Comparison of ENCODE assay signal across 8 cellular contexts in the genomic region with DNA sequence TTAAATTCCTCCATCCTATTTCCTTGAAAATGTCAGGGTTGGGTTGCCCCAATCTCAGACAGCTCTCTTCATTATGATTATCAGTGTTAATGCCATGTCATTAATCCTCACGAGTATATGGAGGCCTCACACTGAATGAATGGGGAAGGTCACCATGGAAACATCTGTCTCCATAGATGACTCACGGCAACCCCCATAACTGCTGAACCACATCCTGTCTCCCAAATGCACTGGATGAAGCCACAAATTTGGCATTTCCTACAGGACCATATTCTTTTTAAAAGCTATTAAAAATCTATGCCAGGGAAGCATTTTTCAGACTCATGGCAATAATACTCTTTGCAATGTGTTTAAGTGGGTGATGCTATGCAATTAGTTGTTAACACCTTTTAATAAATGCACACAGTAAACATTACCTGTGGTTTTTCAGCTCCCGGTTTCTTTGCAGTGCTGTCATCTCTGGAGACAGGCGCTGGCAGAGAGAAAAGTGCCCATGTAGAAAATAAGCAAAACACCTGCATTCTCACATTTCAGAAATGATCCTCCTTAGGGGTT.
A peak's percentile ranks its signal among the peaks of the same experiment; 100 is the strongest.
DNase-seq lines count a peak whose midpoint lies in the region; ATAC-seq and TF ChIP-seq lines count a peak whose summit lies in the region.

No MANE protein-coding gene starts in this region.

- no peaks in the 10 kb centered on the region for H3K79me2 ChIP-seq in mammary epithelial cell (ENCODE audit: insufficient read depth, low read length)

- in situ Hi-C loops in mammary epithelial cell (cut with MboI; ENCODE audit: low sequenced_read_pairs in 2 of 2), result no loop called here

- dilution Hi-C loops in mammary epithelial cell (cut with HindIII; ENCODE audit: low sequenced_read_pairs), result no loop called here

- H3K4me3 ChIP-seq in mammary epithelial cell (replicated peaks in 1 of 3; ENCODE audit: insufficient read depth in 1 of 3, low read depth in 2 of 3, low read length in 3 of 3) (no peak overlapping the region), esophagus muscularis mucosa (no peak overlapping the region), suprapubic skin (no peak overlapping the region)

- no peak overlapping the region for H2AFZ ChIP-seq in mammary epithelial cell (ENCODE audit: low read depth, low read length)

- H3K27me3 ChIP-seq in mammary epithelial cell (ENCODE audit: insufficient read depth, low read length) (no peaks in the 10 kb centered on the region), esophagus muscularis mucosa (no peaks in the 10 kb centered on the region), suprapubic skin (no peaks in the 10 kb centered on the region)

- CTCF ChIA-PET in mammary epithelial cell (lab: Charles Lee; ENCODE audit: low non-redundant PET), result no interaction called here

- TF ChIP-seq CTCF in mammary epithelial cell (conservative IDR thresholded peaks at IDR 0.05 in 1 of 2, IDR thresholded peaks at IDR 0.05 in 1 of 2; ENCODE audit: extremely low read depth in 1 of 2, insufficient read depth in 1 of 2, low read depth in 1 of 2, low read length in 2 of 2), result no peak
- no peak for TF ChIP-seq CTCF in esophagus muscularis mucosa (IDR thresholded peaks at IDR 0.05)
- TF ChIP-seq CTCF in suprapubic skin (IDR thresholded peaks at IDR 0.05), result no peak

- no peaks in the 10 kb centered on the region for H3K9me3 ChIP-seq in mammary epithelial cell (replicated peaks; ENCODE audit: insufficient read depth, low read length)
- no peaks in the 10 kb centered on the region for H3K9me3 ChIP-seq in esophagus muscularis mucosa
- no peaks in the 10 kb centered on the region for H3K9me3 ChIP-seq in suprapubic skin

- H3K9ac ChIP-seq in mammary epithelial cell (ENCODE audit: insufficient read depth, low read length), result peak overlapping the region; percentile 36

- no peak for TF ChIP-seq EP300 in esophagus muscularis mucosa (IDR thresholded peaks at IDR 0.05)
- no peak for TF ChIP-seq EP300 in suprapubic skin (IDR thresholded peaks at IDR 0.05)

- peak overlapping the region; percentile 59 for H3K4me2 ChIP-seq in mammary epithelial cell (ENCODE audit: insufficient read depth, low read depth, low read length)

- TF ChIP-seq POLR2A in esophagus muscularis mucosa (IDR thresholded peaks at IDR 0.05; ENCODE audit: low read depth), result no peak
- TF ChIP-seq POLR2A in suprapubic skin (IDR thresholded peaks at IDR 0.05), result no peak

- DNase-seq in DMS153 (lab: John Stamatoyannopoulos, UW) (peak; percentile 84), Kasumi-1 (lab: John Stamatoyannopoulos, UW) (peak; percentile 79 to 85), mammary epithelial cell (peak; percentile 86), esophagus muscularis mucosa (ENCODE audit: extremely low spot score) (no peak), suprapubic skin (ENCODE audit: low spot score in 2 of 2) (no peak)
- DNase-seq in stimulated activated naive CD8-positive, alpha-beta T cell treated with anti-CD3 and anti-CD28 coated beads, Interleukin-15, Interleukin-2, amounts not matched to agents 100 U/mL and 50 U/mL, for 24 hours, result no peak
- DNase-seq in effector CD8-positive, alpha-beta T cell (lab: John Stamatoyannopoulos, UW), result no peak

- peak; percentile 76 for ATAC-seq in GM21528 (IDR thresholded peaks at IDR 0.05; ENCODE audit: low FRiP score, unreplicated experiment)
- peak; percentile 14 for ATAC-seq in stimulated activated naive CD8-positive, alpha-beta T cell treated with anti-CD3 and anti-CD28 coated beads, Interleukin-15, Interleukin-2, amounts not matched to agents 100 U/mL and 50 U/mL, for 24 hours

- H4K20me1 ChIP-seq in mammary epithelial cell (ENCODE audit: insufficient read depth, low read length), result no peaks in the 10 kb centered on the region

- no TSS peak for BruUV-seq in mammary epithelial cell (replicated peaks; lab: Mats Ljungman, UMichigan)

- H3K36me3 ChIP-seq in mammary epithelial cell (ENCODE audit: insufficient read depth, low read length) (no peaks in the 10 kb centered on the region), esophagus muscularis mucosa (no peaks in the 10 kb centered on the region), suprapubic skin (no peaks in the 10 kb centered on the region)

- WGBS in mammary epithelial cell (ENCODE audit: low coverage, missing lambda C conversion rate), result 27% methylated on average over 4 of the region's 4 CpGs
- 44% methylated on average over 4 of the region's 4 CpGs for WGBS in esophagus muscularis mucosa
- WGBS in suprapubic skin, result 52% methylated on average over 4 of the region's 4 CpGs

- intact Hi-C loops in mammary epithelial cell (cut with micrococcal nuclease) (no loop called here), esophagus muscularis mucosa (cut with DNase I) (no loop called here)

- H3K27ac ChIP-seq in mammary epithelial cell (ENCODE audit: insufficient read depth, low read depth, low read length) (peak overlapping the region; percentile 95), esophagus muscularis mucosa (replicated peaks in 1 of 4) (no peak overlapping the region), suprapubic skin (no peak overlapping the region)

- H3K4me1 ChIP-seq in mammary epithelial cell (ENCODE audit: insufficient read depth, low read length) (peaks cover 63% of the 10 kb centered on the region), esophagus muscularis mucosa (peaks cover 0 to 14% (median 1%) of the 10 kb centered on the region in 4 donors), suprapubic skin (peaks cover 42% of the 10 kb centered on the region)

Comparison
In these comparisons a context has a peak if more than half of its experiments do, and no peak if none do; other contexts are left out.
1. DNase-seq: peak in DMS153 (single experiment), Kasumi-1 (2 of 2) and mammary epithelial cell (single experiment); none in stimulated activated naive CD8-positive, alpha-beta T cell treated with anti-CD3 and anti-CD28 coated beads, Interleukin-15, Interleukin-2, amounts not matched to agents 100 U/mL and 50 U/mL, for 24 hours (single experiment), effector CD8-positive, alpha-beta T cell (single experiment), esophagus muscularis mucosa (single experiment) and suprapubic skin (0 of 2).